Comparison of ENCODE assay signal across 28 cellular contexts in the genomic region with DNA sequence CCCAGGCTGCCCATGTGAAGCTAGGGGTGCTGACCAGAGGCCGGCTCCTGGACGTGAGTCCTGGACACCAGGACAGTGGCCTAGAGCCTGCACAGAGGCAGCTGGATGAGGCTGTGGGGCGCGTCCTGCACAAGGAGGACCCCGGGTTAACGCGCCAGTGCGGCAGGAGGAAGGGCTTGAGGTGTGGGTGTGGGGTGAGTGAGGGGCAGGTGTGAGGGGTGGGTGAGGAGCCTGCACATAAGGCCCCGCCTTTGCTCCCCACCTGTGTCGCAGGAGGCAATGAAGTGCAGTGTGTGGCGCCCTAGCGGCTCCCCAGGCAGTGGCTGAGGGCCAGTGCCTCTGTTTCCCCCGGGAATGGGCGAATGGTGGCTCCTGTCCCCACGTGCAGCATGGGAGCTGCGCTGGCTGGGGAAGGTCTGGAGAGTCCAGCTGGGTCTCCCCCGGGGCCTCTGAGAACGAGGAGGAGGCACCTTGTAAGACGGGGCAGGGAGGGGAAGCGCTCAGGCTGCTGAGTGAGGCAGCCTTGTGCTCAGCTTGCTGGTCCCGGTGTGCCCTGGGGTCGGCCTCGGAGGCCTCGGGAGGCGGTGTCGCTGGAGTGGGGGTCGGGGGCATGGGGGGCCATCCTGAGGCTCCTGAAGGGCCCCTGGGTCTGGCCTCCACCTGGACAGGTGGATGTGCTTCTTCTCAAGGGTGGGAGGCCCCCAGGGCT. TPM values are rescaled to one million over a fixed set of nuclear protein-coding genes. Genes with fewer than 3 reads are reported as not detected.
DNase-seq lines count a peak whose midpoint lies in the region; ATAC-seq, FAIRE-seq and TF ChIP-seq lines count a peak whose summit lies in the region.
"Had no signal": no experiment of that assay in that cellular context is flagged by ENCODE, and none has a peak within 500 bp of the region (broad histone marks: within the 10 kb centered on the region; RNA-seq: fewer than 3 reads in every experiment).

No MANE protein-coding gene starts in this region.

- no peaks in the 10 kb centered on the region for H4K20me1 ChIP-seq in GM12878 (ENCODE audit: control insufficient read depth, insufficient read depth)

- POLR2A ChIA-PET in GM12878 (lab: Charles Lee) = interaction anchor here (6.2 kb wide), 1 partner anchor 13 kb away, joined by 32 read pairs; no protein-coding TSS in a partner anchor

- SMC1A ChIA-PET in GM12878 (lab: Charles Lee; ENCODE audit: uncharacterized antibody, unreplicated experiment) = interaction anchor here (1.1 kb wide), 1 partner anchor 13 kb away, joined by 5 read pairs; no protein-coding TSS in a partner anchor

- WGBS in GM12878 (ENCODE audit: insufficient coverage, insufficient replicate concordance, low lambda C conversion rate, missing lambda C conversion rate) = 32% methylated on average over 27 of the region's 27 CpGs

- no peak for FAIRE-seq in GM12878 (lab: Jason Lieb, UNC)
- FAIRE-seq: astrocyte, HTR-8/SVneo, small intestine had no signal

- H3K79me2 ChIP-seq in GM12878 (ENCODE audit: control insufficient read depth, insufficient read depth, low read length) = no peaks in the 10 kb centered on the region

- no peaks in the 10 kb centered on the region for H3K4me1 ChIP-seq in GM12878 (ENCODE audit: control insufficient read depth, insufficient read depth, low read length)
- peaks cover 8 to 21% of the 10 kb centered on the region in 2 experiments for H3K4me1 ChIP-seq in neutrophil (ENCODE audit: control insufficient read depth in 1 of 2, insufficient read depth in 1 of 2, low read depth in 1 of 2, low read length in 1 of 2)

- H3K9ac ChIP-seq in GM12878 (ENCODE audit: control insufficient read depth, insufficient read depth, low read length) = no peak overlapping the region

- ATAC-seq in GM12878 (peak; percentile 24; the same call in 2 of the 3 replicates), HG02852 (IDR thresholded peaks at IDR 0.05; ENCODE audit: unreplicated experiment) (no peak), GM21447 (IDR thresholded peaks at IDR 0.05; ENCODE audit: unreplicated experiment) (no peak), left ventricle myocardium superior (no peak)
- ATAC-seq: gastroesophageal sphincter, left cardiac atrium had no signal

- CTCF ChIA-PET in GM12878 (lab: Yijun Ruan, JAX) = interaction anchor here (1.0 kb wide), 1 partner anchor 108 kb away, joined by 3 read pairs; no protein-coding TSS in a partner anchor

- peak overlapping the region; percentile 45; the same call in 1 of the 2 replicates for H3K27ac ChIP-seq in HL-60 (replicated peaks)
- no peak overlapping the region for H3K27ac ChIP-seq in GM12878 (ENCODE audit: control insufficient read depth, insufficient read depth)
- peak overlapping the region; percentile 45 for H3K27ac ChIP-seq in neutrophil
- H3K27ac ChIP-seq: esophagus muscularis mucosa, gastroesophageal sphincter had no signal

- peak; percentile 43 for DNase-seq in activated T-cell treated with anti-CD3 and anti-CD28 coated beads, Interleukin-2, amount 50 U/mL, for 1 hour
- no peak for DNase-seq in activated T-cell treated with anti-CD3 and anti-CD28 coated beads, Interleukin-2, amount 50 U/mL, for 48 hours
- DNase-seq in HL-60 (ENCODE audit: low read depth in 1 of 2, low spot score in 1 of 2) (peak in 1 of 2 experiments; percentile 29), GM12878 (ENCODE audit: low read depth, low spot score) (no peak), left ventricle myocardium superior (no peak)
- DNase-seq: ACHN; activated effector memory CD4-positive, alpha-beta T cell treated with Interleukin-2 at 50 U/mL for 16 hours; DMS79 treated with DMSO at 0.1 percent for 48 hours; effector CD8-positive, alpha-beta T cell; left cardiac atrium; NCI-H1092; NCI-H2029 treated with DMSO at 0.1 percent for 48 hours; NCI-H446 treated with DMSO at 0.1 percent for 48 hours; RPMI8226; small intestine; stimulated activated CD4-positive, alpha-beta T cell treated with anti-CD3 and anti-CD28 coated beads, Interleukin-4, amount 100 ng/mL, for 24 hours had no signal

- no peak overlapping the region for H3K4me2 ChIP-seq in GM12878 (ENCODE audit: control insufficient read depth, insufficient read depth)

- TF ChIP-seq EP300 in GM12878 (IDR thresholded peaks at IDR 0.05; ENCODE audit: borderline replicate concordance in 1 of 2, control insufficient read depth in 1 of 2, low read depth in 2 of 2, low read length in 2 of 2) = no peak

- H3K27me3 ChIP-seq in HL-60 (ENCODE audit: insufficient read depth, poor library complexity, severe bottlenecking) (peaks cover 7% of the 10 kb centered on the region), GM12878 (replicated peaks in 1 of 2; ENCODE audit: control insufficient read depth in 2 of 2, insufficient read depth in 2 of 2, low read length in 1 of 2) (peaks cover 0 to 2% of the 10 kb centered on the region in 2 experiments; a peak in 2 of 4 replicates), neutrophil (peaks cover 48% of the 10 kb centered on the region)

- TF ChIP-seq CTCF in HL-60 (IDR thresholded peaks at IDR 0.05; ENCODE audit: insufficient read depth, low read length) (no peak), GM12878 (IDR thresholded peaks at IDR 0.05 in 2 of 3, conservative IDR thresholded peaks at IDR 0.05 in 1 of 3; ENCODE audit: control insufficient read depth in 2 of 3, extremely low read depth in 1 of 3, insufficient read depth in 1 of 3, low read depth in 3 of 3, low read length in 3 of 3) (no peak), neutrophil (IDR thresholded peaks at IDR 0.05) (no peak)

- RAD21 ChIA-PET in GM12878 (lab: Charles Lee; ENCODE audit: unreplicated experiment) = interaction anchor here (1.2 kb wide), 1 partner anchor 14 kb away, joined by 4 read pairs; no protein-coding TSS in a partner anchor

- no TSS peak for BruUV-seq in GM12878 (replicated peaks; lab: Mats Ljungman, UMichigan)

- H2AFZ ChIP-seq in GM12878 (ENCODE audit: control insufficient read depth, low read depth, low read length) = no peak overlapping the region

- H3K9me3 ChIP-seq in GM12878 (replicated peaks; ENCODE audit: control insufficient read depth, insufficient read depth, low read length) (no peaks in the 10 kb centered on the region; the same call in 2 of the 3 replicates), neutrophil (no peaks in the 10 kb centered on the region)
- H3K9me3 ChIP-seq: esophagus muscularis mucosa, gastroesophageal sphincter had no signal

- H3K4me3 ChIP-seq in HL-60 (replicated peaks; ENCODE audit: insufficient read depth, low read length) = no peak overlapping the region
- no peak overlapping the region for H3K4me3 ChIP-seq in GM12878
- peak overlapping the region in 1 of 2 experiments; percentile 36 for H3K4me3 ChIP-seq in neutrophil (ENCODE audit: low read depth in 1 of 2, low read length in 1 of 2)
- H3K4me3 ChIP-seq: esophagus muscularis mucosa, gastroesophageal sphincter had no signal

- no peak for TF ChIP-seq RAD21 in GM12878 (IDR thresholded peaks at IDR 0.05; ENCODE audit: insufficient read depth, low read depth, low read length)

- no peak for TF ChIP-seq POLR2A in GM12878 (IDR thresholded peaks at IDR 0.05; ENCODE audit: low read depth, low read length)

- in situ Hi-C loops in GM12878 (cut with MboI) = no loop called here

- intact Hi-C loops in GM12878 (cut with micrococcal nuclease; ENCODE audit: unreplicated experiment) (no loop called here), left ventricle myocardium superior (cut with micrococcal nuclease) (no loop called here)

- H3K36me3 ChIP-seq in GM12878 (ENCODE audit: control insufficient read depth in 2 of 2, insufficient read depth in 2 of 2, low read length in 1 of 2) = no peaks in the 10 kb centered on the region
- H3K36me3 ChIP-seq in neutrophil = no peaks in the 10 kb centered on the region
- H3K36me3 ChIP-seq: esophagus muscularis mucosa, gastroesophageal sphincter had no signal

RNA-seq across cellular contexts. Expression of a gene that starts 3.2 kb away (rescaled TPM):
- total RNA-seq in GM12878 (2013; cell fraction: nucleolus; rRNA removed) = not detected in 2 replicates
- not detected in 2 replicates for total RNA-seq in GM12878 (2014; rRNA removed)
- total RNA-seq in GM12878 (2014; rRNA removed; fragmentation: Illumina TruSeq; extraction: Trizol) = not detected in 2 replicates
- total RNA-seq in GM12878 (2021) = 0.33 TPM in 1 of 2 replicates, not detected in the other
- polyA plus RNA-seq in GM12878 (2011; ENCODE audit: low read depth) = not detected
- not detected in 2 replicates for polyA plus RNA-seq in GM12878 (2011; rRNA removed)
- polyA plus RNA-seq in GM12878 (2011; cell fraction: cytosol; rRNA removed) = 0.07 and 0.18 TPM in 2 replicates
- polyA plus RNA-seq in GM12878 (2011; cell fraction: nucleus; rRNA removed) = 0.33 and 0.53 TPM in 2 replicates
- polyA plus RNA-seq in GM12878 (2012) = 0.14 TPM in 1 of 2 replicates, not detected in the other
- polyA plus RNA-seq in GM12878 (2014; fragmentation: Illumina TruSeq; extraction: Trizol) = not detected in 2 replicates
- polyA plus RNA-seq in GM12878 (2014; fragmentation: Nextera tagmentation; extraction: Ambion mirVana) = not detected
- 0.60 TPM in 1 of 2 replicates, not detected in the other for polyA plus RNA-seq in GM12878 (2014; rRNA removed)
- polyA plus RNA-seq in GM12878 (2016; fragmentation: Nextera tagmentation; extraction: Ambion mirVana) = not detected
- polyA minus RNA-seq in GM12878 (2011; rRNA and poly(A)+ RNA removed) = not detected in 2 replicates
- polyA minus RNA-seq in GM12878 (2011; cell fraction: cytosol; rRNA and poly(A)+ RNA removed) = not detected in 2 replicates
- 0.19 TPM in 1 of 2 replicates, not detected in the other for polyA minus RNA-seq in GM12878 (2011; cell fraction: nucleus; rRNA and poly(A)+ RNA removed)
- total RNA-seq in left ventricle myocardium superior = 0.64 TPM
- total RNA-seq: cerebellum, neural crest cell, pulmonary artery endothelial cell, temporal lobe had no signal

RNA-seq across cellular contexts. Expression of a gene that starts 19.4 kb away (rescaled TPM):
- total RNA-seq in GM12878 (2013; cell fraction: nucleolus; rRNA removed) = not detected in 2 replicates
- total RNA-seq in GM12878 (2014; rRNA removed) (not detected in 2 replicates), GM12878 (2014; rRNA removed; fragmentation: Illumina TruSeq; extraction: Trizol) (not detected in 2 replicates), GM12878 (2021) (0.08 TPM in 1 of 2 replicates, not detected in the other), left ventricle myocardium superior (5.5 TPM)
- not detected for polyA plus RNA-seq in GM12878 (2011; ENCODE audit: low read depth)
- polyA plus RNA-seq in GM12878 (2011; rRNA removed) (0.12 TPM in 1 of 2 replicates, not detected in the other), GM12878 (2014; fragmentation: Illumina TruSeq; extraction: Trizol) (0.10 TPM in 1 of 2 replicates, not detected in the other), GM12878 (2014; fragmentation: Nextera tagmentation; extraction: Ambion mirVana) (not detected), GM12878 (2014; rRNA removed) (0.11 TPM in 1 of 2 replicates, not detected in the other), GM12878 (2016; fragmentation: Nextera tagmentation; extraction: Ambion mirVana) (under 1 TPM in 1 of 2 experiments, not detected in 1; 0.13 TPM)
- polyA plus RNA-seq in GM12878 (2011; cell fraction: cytosol; rRNA removed) = 0.15 and 0.22 TPM in 2 replicates
- 0.09 and 0.21 TPM in 2 replicates for polyA plus RNA-seq in GM12878 (2011; cell fraction: nucleus; rRNA removed)
- 0.07 TPM in 1 of 2 replicates, not detected in the other for polyA plus RNA-seq in GM12878 (2012)
- polyA minus RNA-seq in GM12878 (2011; rRNA and poly(A)+ RNA removed) = 0.10 TPM in 1 of 2 replicates, not detected in the other
- not detected in 2 replicates for polyA minus RNA-seq in GM12878 (2011; cell fraction: cytosol; rRNA and poly(A)+ RNA removed)
- polyA minus RNA-seq in GM12878 (2011; cell fraction: nucleus; rRNA and poly(A)+ RNA removed) = not detected in 2 replicates
- total RNA-seq: neural crest cell had no signal

RNA-seq across cellular contexts. Expression of a gene that starts 40.7 kb away (rescaled TPM):
- total RNA-seq in GM12878 (2013; cell fraction: nucleolus; rRNA removed) = 85.1 and 93.8 TPM in 2 replicates
- 17.3 and 25.0 TPM in 2 replicates for total RNA-seq in GM12878 (2014; rRNA removed)
- total RNA-seq in GM12878 (2014; rRNA removed; fragmentation: Illumina TruSeq; extraction: Trizol) = 26.4 and 27.8 TPM in 2 replicates
- 85.5 and 94.2 TPM in 2 replicates for total RNA-seq in GM12878 (2021)
- 42.9 TPM for polyA plus RNA-seq in GM12878 (2011; ENCODE audit: low read depth)
- 40.7 and 54.4 TPM in 2 replicates for polyA plus RNA-seq in GM12878 (2011; rRNA removed)
- polyA plus RNA-seq in GM12878 (2011; cell fraction: cytosol; rRNA removed) = 58.6 and 69.9 TPM in 2 replicates
- 236 and 302 TPM in 2 replicates for polyA plus RNA-seq in GM12878 (2011; cell fraction: nucleus; rRNA removed)
- 62.0 and 78.9 TPM in 2 replicates for polyA plus RNA-seq in GM12878 (2012)
- polyA plus RNA-seq in GM12878 (2014; fragmentation: Illumina TruSeq; extraction: Trizol) = 72.5 and 105 TPM in 2 replicates
- polyA plus RNA-seq in GM12878 (2014; fragmentation: Nextera tagmentation; extraction: Ambion mirVana) = 10 to 100 TPM in 1 of 2 experiments, 1 to 10 TPM in 1; 5.7 to 13.0 TPM
- polyA plus RNA-seq in GM12878 (2014; rRNA removed) = 74.9 and 90.3 TPM in 2 replicates
- 10 to 100 TPM; 61.8 to 63.4 TPM for polyA plus RNA-seq in GM12878 (2016; fragmentation: Nextera tagmentation; extraction: Ambion mirVana)
- 53.9 and 56.8 TPM in 2 replicates for polyA minus RNA-seq in GM12878 (2011; rRNA and poly(A)+ RNA removed)
- polyA minus RNA-seq in GM12878 (2011; cell fraction: cytosol; rRNA and poly(A)+ RNA removed) = 25.1 and 26.0 TPM in 2 replicates
- polyA minus RNA-seq in GM12878 (2011; cell fraction: nucleus; rRNA and poly(A)+ RNA removed) = 38.6 and 73.4 TPM in 2 replicates
- 64.4 TPM for total RNA-seq in left ventricle myocardium superior

RNA-seq across cellular contexts. Expression of a gene that starts 44.9 kb away (rescaled TPM):
- not detected in 2 replicates for total RNA-seq in GM12878 (2013; cell fraction: nucleolus; rRNA removed)
- total RNA-seq in GM12878 (2014; rRNA removed) (0.11 TPM in 1 of 2 replicates, not detected in the other), GM12878 (2014; rRNA removed; fragmentation: Illumina TruSeq; extraction: Trizol) (0.14 and 0.22 TPM in 2 replicates), GM12878 (2021) (0.19 TPM in 1 of 2 replicates, not detected in the other), left ventricle myocardium superior (not detected)
- not detected for polyA plus RNA-seq in GM12878 (2011; ENCODE audit: low read depth)
- polyA plus RNA-seq in GM12878 (2011; rRNA removed) (0.26 and 0.27 TPM in 2 replicates), GM12878 (2014; fragmentation: Illumina TruSeq; extraction: Trizol) (0.09 TPM in 1 of 2 replicates, not detected in the other), GM12878 (2014; fragmentation: Nextera tagmentation; extraction: Ambion mirVana) (under 1 TPM in 1 of 2 experiments, not detected in 1; 0.03 TPM), GM12878 (2014; rRNA removed) (0.05 and 0.32 TPM in 2 replicates), GM12878 (2016; fragmentation: Nextera tagmentation; extraction: Ambion mirVana) (under 1 TPM in 1 of 2 experiments, not detected in 1; 0.13 TPM)
- 0.33 and 0.39 TPM in 2 replicates for polyA plus RNA-seq in GM12878 (2011; cell fraction: cytosol; rRNA removed)
- 0.18 and 0.19 TPM in 2 replicates for polyA plus RNA-seq in GM12878 (2011; cell fraction: nucleus; rRNA removed)
- polyA plus RNA-seq in GM12878 (2012) = 0.07 TPM in 1 of 2 replicates, not detected in the other
- 0.22 and 0.62 TPM in 2 replicates for polyA minus RNA-seq in GM12878 (2011; rRNA and poly(A)+ RNA removed)
- polyA minus RNA-seq in GM12878 (2011; cell fraction: cytosol; rRNA and poly(A)+ RNA removed) = not detected in 2 replicates
- polyA minus RNA-seq in GM12878 (2011; cell fraction: nucleus; rRNA and poly(A)+ RNA removed) = not detected in 2 replicates
- total RNA-seq: astrocyte; CD4-positive, alpha-beta memory T cell; cerebellum; esophagus muscularis mucosa; gastroesophageal sphincter; left cardiac atrium; pulmonary artery endothelial cell; temporal lobe had no signal
- polyA plus RNA-seq: CD4-positive, alpha-beta memory T cell had no signal

RNA-seq across cellular contexts. Expression of a gene that starts 57.4 kb away (rescaled TPM):
- total RNA-seq in GM12878 (2013; cell fraction: nucleolus; rRNA removed) = 0.40 and 0.49 TPM in 2 replicates
- total RNA-seq in GM12878 (2014; rRNA removed) (0.11 TPM in 1 of 2 replicates, not detected in the other), GM12878 (2014; rRNA removed; fragmentation: Illumina TruSeq; extraction: Trizol) (not detected in 2 replicates), GM12878 (2021) (0.36 and 1.1 TPM in 2 replicates), left ventricle myocardium superior (2.1 TPM)
- not detected for polyA plus RNA-seq in GM12878 (2011; ENCODE audit: low read depth)
- polyA plus RNA-seq in GM12878 (2011; rRNA removed) (0.04 TPM in 1 of 2 replicates, not detected in the other), GM12878 (2014; fragmentation: Illumina TruSeq; extraction: Trizol) (not detected in 2 replicates), GM12878 (2014; fragmentation: Nextera tagmentation; extraction: Ambion mirVana) (not detected), GM12878 (2014; rRNA removed) (0.12 and 0.30 TPM in 2 replicates), GM12878 (2016; fragmentation: Nextera tagmentation; extraction: Ambion mirVana) (not detected)
- polyA plus RNA-seq in GM12878 (2011; cell fraction: cytosol; rRNA removed) = 0.07 TPM in 1 of 2 replicates, not detected in the other
- polyA plus RNA-seq in GM12878 (2011; cell fraction: nucleus; rRNA removed) = 0.58 and 0.82 TPM in 2 replicates
- polyA plus RNA-seq in GM12878 (2012) = 0.34 and 0.36 TPM in 2 replicates
- 0.22 and 0.36 TPM in 2 replicates for polyA minus RNA-seq in GM12878 (2011; rRNA and poly(A)+ RNA removed)
- polyA minus RNA-seq in GM12878 (2011; cell fraction: cytosol; rRNA and poly(A)+ RNA removed) = not detected in 2 replicates
- polyA minus RNA-seq in GM12878 (2011; cell fraction: nucleus; rRNA and poly(A)+ RNA removed) = not detected in 2 replicates
- total RNA-seq: astrocyte; CD4-positive, alpha-beta memory T cell; cerebellum; esophagus muscularis mucosa; gastroesophageal sphincter; neural crest cell; pulmonary artery endothelial cell; temporal lobe had no signal
- polyA plus RNA-seq: CD4-positive, alpha-beta memory T cell; small intestine had no signal
